In genomic region chr1:26280333-26281042, GRCh38 we compare ENCODE assay signal across 8 cellular contexts. TPM values are rescaled to one million over a fixed set of nuclear protein-coding genes. Genes with fewer than 3 reads are reported as not detected.
DNase-seq lines count a peak whose midpoint lies in the region; ATAC-seq and TF ChIP-seq lines count a peak whose summit lies in the region.

No MANE protein-coding gene starts in this region.

- H3K27me3 ChIP-seq in Loucy (ENCODE audit: insufficient read depth, low read length, poor library complexity, severe bottlenecking) (no peaks in the 10 kb centered on the region), adipocyte (replicated peaks; ENCODE audit: control insufficient read depth, insufficient read depth, low read length) (no peaks in the 10 kb centered on the region)

- peak overlapping the region; percentile 88 for H3K4me2 ChIP-seq in Loucy (ENCODE audit: low read depth, low read length, poor library complexity, severe bottlenecking)

- peaks cover 79% of the 10 kb centered on the region for H3K4me1 ChIP-seq in Loucy (ENCODE audit: insufficient read depth, low read length, poor library complexity, severe bottlenecking)
- peaks cover 86% of the 10 kb centered on the region for H3K4me1 ChIP-seq in adipocyte (ENCODE audit: control insufficient read depth, insufficient read depth, low read length)

- DNase-seq in G401 (ENCODE audit: low spot score) (peak; percentile 19), adipocyte (ENCODE audit: low read depth) (peak; percentile 64), iPS-NIHi11 (ENCODE audit: low spot score) (peak; percentile 59), NCI-H510A (lab: John Stamatoyannopoulos, UW) (no peak), NCI-H524 treated with DMSO at 0.1 percent for 48 hours (lab: John Stamatoyannopoulos, UW) (no peak), cerebellar cortex (ENCODE audit: low spot score) (no peak)
- DNase-seq in stimulated activated naive CD8-positive, alpha-beta T cell treated with anti-CD3 and anti-CD28 coated beads, Interleukin-15, Interleukin-2, amounts not matched to agents 100 U/mL and 50 U/mL, for 24 hours: peak; percentile 48

- H3F3A ChIP-seq in Loucy (ENCODE audit: low read depth): no peaks in the 10 kb centered on the region

- H3K4me3 ChIP-seq in Loucy (ENCODE audit: low read length, poor library complexity, severe bottlenecking): peak overlapping the region; percentile 78
- H3K4me3 ChIP-seq in adipocyte (ENCODE audit: low read length): peak overlapping the region; percentile 85

- H2AFZ ChIP-seq in Loucy (ENCODE audit: low read length): no peak overlapping the region

- no peak for ATAC-seq in stimulated activated naive CD8-positive, alpha-beta T cell treated with anti-CD3 and anti-CD28 coated beads, Interleukin-15, Interleukin-2, amounts not matched to agents 100 U/mL and 50 U/mL, for 24 hours

- H4K20me1 ChIP-seq in Loucy (ENCODE audit: insufficient read depth, low read length, poor library complexity, severe bottlenecking): peaks cover 9% of the 10 kb centered on the region

- H3K36me3 ChIP-seq in Loucy (ENCODE audit: insufficient read depth, low read length): peaks cover 31% of the 10 kb centered on the region
- peaks cover 4% of the 10 kb centered on the region for H3K36me3 ChIP-seq in adipocyte (ENCODE audit: control insufficient read depth, insufficient read depth, low read length, severe bottlenecking)

- in situ Hi-C loops in G401 (cut with HindIII; ENCODE audit: low sequenced_read_pairs): no loop called here

- H3K9me3 ChIP-seq in Loucy (ENCODE audit: insufficient read depth, low read depth, low read length): no peaks in the 10 kb centered on the region
- no peaks in the 10 kb centered on the region for H3K9me3 ChIP-seq in adipocyte (ENCODE audit: control insufficient read depth, low read length)

- peaks cover 59% of the 10 kb centered on the region for H3K79me2 ChIP-seq in Loucy (ENCODE audit: insufficient read depth, low read length)

- H3K9ac ChIP-seq in Loucy (ENCODE audit: low read depth, low read length, poor library complexity, severe bottlenecking) (peak overlapping the region; percentile 73), adipocyte (ENCODE audit: low read length) (peak overlapping the region; percentile 93)

- TF ChIP-seq CTCF in Loucy (conservative IDR thresholded peaks at IDR 0.05; ENCODE audit: low read length): no peak

- H3K9me2 ChIP-seq in Loucy (replicated peaks; ENCODE audit: low read depth, low read length): no peaks in the 10 kb centered on the region

RNA-seq across cellular contexts. Expression of gene SH3BGRL3, which starts 0.6 kb away (rescaled TPM):
- total RNA-seq in G401 (2014; rRNA removed; shearing (Covaris generic)): 5.0 and 7.4 TPM in 2 replicates

RNA-seq across cellular contexts. Expression of gene UBXN11, which starts 25.9 kb away (rescaled TPM):
- 21.0 and 27.3 TPM in 2 replicates for total RNA-seq in G401 (2014; rRNA removed; shearing (Covaris generic))

RNA-seq across cellular contexts. Expression of gene CD52, which starts 37.3 kb away (rescaled TPM):
- total RNA-seq in G401 (2014; rRNA removed; shearing (Covaris generic)): 0.55 and 2.3 TPM in 2 replicates

RNA-seq across cellular contexts. Expression of gene CEP85, which starts 46.5 kb away (rescaled TPM):
- total RNA-seq in G401 (2014; rRNA removed; shearing (Covaris generic)): 16.7 and 19.1 TPM in 2 replicates

Comparison
In these comparisons a context has a peak if more than half of its experiments do, and no peak if none do; other contexts are left out.
1. DNase-seq: peak in G401 (single experiment), adipocyte (single experiment), iPS-NIHi11 (single experiment) and stimulated activated naive CD8-positive, alpha-beta T cell treated with anti-CD3 and anti-CD28 coated beads, Interleukin-15, Interleukin-2, amounts not matched to agents 100 U/mL and 50 U/mL, for 24 hours (single experiment); none in NCI-H510A (single experiment), NCI-H524 treated with DMSO at 0.1 percent for 48 hours (single experiment) and cerebellar cortex (single experiment).